Comparison of ENCODE assay signal across 24 cellular contexts in genomic region chr9:132041825-132042224, GRCh38. TPM values are rescaled to one million over a fixed set of nuclear protein-coding genes. Genes with fewer than 3 reads are reported as not detected.
DNase-seq lines count a peak whose midpoint lies in the region; ATAC-seq and TF ChIP-seq lines count a peak whose summit lies in the region.
"Had no signal": no experiment of that assay in that cellular context is flagged by ENCODE, and none has a peak within 500 bp of the region (broad histone marks: within the 10 kb centered on the region; RNA-seq: fewer than 3 reads in every experiment).

No MANE protein-coding gene starts in this region.

- TF ChIP-seq CTCF in mammary epithelial cell (conservative IDR thresholded peaks at IDR 0.05 in 1 of 2, IDR thresholded peaks at IDR 0.05 in 1 of 2; ENCODE audit: extremely low read depth in 1 of 2, insufficient read depth in 1 of 2, low read depth in 1 of 2, low read length in 2 of 2) (no peak), breast epithelium (IDR thresholded peaks at IDR 0.05) (no peak), fibroblast of lung (conservative IDR thresholded peaks at IDR 0.05 in 1 of 2, IDR thresholded peaks at IDR 0.05 in 1 of 2; ENCODE audit: low read depth in 1 of 2, low read length in 2 of 2) (no peak)

- intact Hi-C loops in mammary epithelial cell (cut with micrococcal nuclease) (no loop called here), breast epithelium (cut with DNase I; ENCODE audit: low total_unique reads) (no loop called here)

- peak overlapping the region; percentile 0 for H3K27ac ChIP-seq in mammary epithelial cell (ENCODE audit: insufficient read depth, low read depth, low read length)
- H3K27ac ChIP-seq in breast epithelium: no peak overlapping the region
- peak overlapping the region; percentile 71 for H3K27ac ChIP-seq in SJSA1
- H3K27ac ChIP-seq in fibroblast of lung (ENCODE audit: insufficient read depth, low read length): peak overlapping the region; percentile 80
- H3K27ac ChIP-seq: heart right ventricle, parathyroid adenoma, upper lobe of right lung had no signal

- no peak overlapping the region for H3K4me2 ChIP-seq in mammary epithelial cell (ENCODE audit: insufficient read depth, low read depth, low read length)
- no peak overlapping the region for H3K4me2 ChIP-seq in fibroblast of lung (ENCODE audit: extremely low read depth, insufficient read depth, low read length)

- H2AFZ ChIP-seq in mammary epithelial cell (ENCODE audit: low read depth, low read length) (no peak overlapping the region), fibroblast of lung (ENCODE audit: low read length) (no peak overlapping the region)
- H2AFZ ChIP-seq: parathyroid adenoma had no signal

- CTCF ChIA-PET in mammary epithelial cell (lab: Charles Lee; ENCODE audit: low non-redundant PET): no interaction called here

- no peak overlapping the region for H3K9ac ChIP-seq in mammary epithelial cell (ENCODE audit: insufficient read depth, low read length)
- H3K9ac ChIP-seq in fibroblast of lung (ENCODE audit: insufficient read depth, low read length): no peak overlapping the region
- H3K9ac ChIP-seq: BLaER1 treated with 17β-estradiol and CSF1 and Interleukin-3, amounts not matched to agents 10 nM and 100 nM; parathyroid adenoma had no signal

- H3K9me3 ChIP-seq in mammary epithelial cell (replicated peaks; ENCODE audit: insufficient read depth, low read length) (no peaks in the 10 kb centered on the region), breast epithelium (no peaks in the 10 kb centered on the region), SJSA1 (replicated peaks) (no peaks in the 10 kb centered on the region), fibroblast of lung (ENCODE audit: control insufficient read depth, insufficient read depth, low read depth, low read length) (no peaks in the 10 kb centered on the region)
- H3K9me3 ChIP-seq: BLaER1 treated with 17β-estradiol and CSF1 and Interleukin-3, amounts not matched to agents 10 nM and 100 nM; HAP-1; heart right ventricle; upper lobe of right lung had no signal

- H3K4me1 ChIP-seq in mammary epithelial cell (ENCODE audit: insufficient read depth, low read length) (peaks cover 20% of the 10 kb centered on the region), breast epithelium (no peaks in the 10 kb centered on the region), SJSA1 (replicated peaks) (peaks cover 43% of the 10 kb centered on the region), fibroblast of lung (ENCODE audit: control insufficient read depth, extremely low read depth, insufficient read depth, low read length) (peaks cover 27% of the 10 kb centered on the region)
- H3K4me1 ChIP-seq: parathyroid adenoma, upper lobe of right lung had no signal

- dilution Hi-C loops in mammary epithelial cell (cut with HindIII; ENCODE audit: low sequenced_read_pairs): no loop called here

- no peaks in the 10 kb centered on the region for H4K20me1 ChIP-seq in mammary epithelial cell (ENCODE audit: insufficient read depth, low read length)
- H4K20me1 ChIP-seq in fibroblast of lung (ENCODE audit: control insufficient read depth, extremely low read depth, insufficient read depth, low read length): no peaks in the 10 kb centered on the region

- no peak for ATAC-seq in GM19452 (IDR thresholded peaks at IDR 0.05; ENCODE audit: unreplicated experiment)
- ATAC-seq: heart right ventricle, upper lobe of right lung had no signal

- WGBS in mammary epithelial cell (ENCODE audit: low coverage, missing lambda C conversion rate): 100% methylated on average over 8 of the region's 8 CpGs

- H3K36me3 ChIP-seq in mammary epithelial cell (ENCODE audit: insufficient read depth, low read length) (no peaks in the 10 kb centered on the region), breast epithelium (no peaks in the 10 kb centered on the region), SJSA1 (peaks cover 4% of the 10 kb centered on the region), fibroblast of lung (ENCODE audit: control insufficient read depth, insufficient read depth, low read length) (no peaks in the 10 kb centered on the region)
- H3K36me3 ChIP-seq: HAP-1, upper lobe of right lung had no signal

- H3K4me3 ChIP-seq in mammary epithelial cell (replicated peaks in 1 of 3; ENCODE audit: insufficient read depth in 1 of 3, low read depth in 2 of 3, low read length in 3 of 3): no peak overlapping the region
- no peak overlapping the region for H3K4me3 ChIP-seq in breast epithelium
- H3K4me3 ChIP-seq in SJSA1: no peak overlapping the region
- H3K4me3 ChIP-seq in fibroblast of lung (replicated peaks in 1 of 4; ENCODE audit: control extremely low read depth in 1 of 4, insufficient read depth in 1 of 4, low read depth in 3 of 4, low read length in 4 of 4): no peak overlapping the region
- H3K4me3 ChIP-seq: BLaER1 treated with 17β-estradiol and CSF1 and Interleukin-3, amounts not matched to agents 10 nM and 100 nM; HAP-1; heart right ventricle; lung; upper lobe of right lung had no signal

- in situ Hi-C loops in mammary epithelial cell (cut with MboI; ENCODE audit: low sequenced_read_pairs in 2 of 2): no loop called here

- H3K27me3 ChIP-seq in mammary epithelial cell (ENCODE audit: insufficient read depth, low read length) (no peaks in the 10 kb centered on the region), breast epithelium (no peaks in the 10 kb centered on the region), SJSA1 (replicated peaks) (no peaks in the 10 kb centered on the region), fibroblast of lung (ENCODE audit: control insufficient read depth, insufficient read depth, low read length) (no peaks in the 10 kb centered on the region)
- H3K27me3 ChIP-seq: BLaER1 treated with 17β-estradiol and CSF1 and Interleukin-3, amounts not matched to agents 10 nM and 100 nM; heart right ventricle; upper lobe of right lung had no signal

- H3K79me2 ChIP-seq in mammary epithelial cell (ENCODE audit: insufficient read depth, low read length) (peaks cover 82% of the 10 kb centered on the region), fibroblast of lung (ENCODE audit: control insufficient read depth, insufficient read depth, low read length) (peaks cover 40% of the 10 kb centered on the region)

- TSS peak; percentile 77 for BruUV-seq in mammary epithelial cell (replicated peaks; lab: Mats Ljungman, UMichigan)

- no peak for TF ChIP-seq POLR2A in breast epithelium (IDR thresholded peaks at IDR 0.05)

- no peak for DNase-seq in mammary epithelial cell
- no peak for DNase-seq in breast epithelium (ENCODE audit: low spot score in 2 of 2)
- DNase-seq in SJSA1 (ENCODE audit: low read depth in 1 of 2, low spot score in 2 of 2): no peak
- DNase-seq in fibroblast of lung (ENCODE audit: low read depth in 2 of 2): no peak
- no peak for DNase-seq in stimulated activated CD4-positive, alpha-beta T cell treated with anti-CD3 and anti-CD28 coated beads, Interleukin-15, amount 100 ng/mL, for 24 hours
- DNase-seq in stimulated activated naive CD4-positive, alpha-beta T cell treated with Interleukin-2 at 50 U/mL for 16 hours (lab: John Stamatoyannopoulos, UW): no peak
- no peak for DNase-seq in cortex of kidney (lab: John Stamatoyannopoulos, UW)
- DNase-seq: activated B cell treated with CpG ODN at 0.5 μM for 24 hours; activated CD4-positive, alpha-beta memory T cell treated with anti-CD3 and anti-CD28 coated beads, Interleukin-2, amount 10 ng/mL, durations not matched to agents 7 days and 5 days; activated naive CD4-positive, alpha-beta T cell; activated T-cell treated with anti-CD3 and anti-CD28 coated beads, Interleukin-2, amount 50 U/mL, for 1 hour; anterior cingulate cortex; DMS153; heart right ventricle; NCI-H146; NCI-H345; SIG-M5; stimulated activated CD4-positive, alpha-beta T cell treated with anti-CD3 and anti-CD28 coated beads, Interleukin-2, amount 100 ng/mL, for 48 hours; upper lobe of right lung had no signal

RNA-seq across cellular contexts. Expression of gene MED27, which starts 37.8 kb away (rescaled TPM):
- total RNA-seq in mammary epithelial cell (10 to 100 TPM; 31.8 to 39.8 TPM), breast epithelium (10 to 100 TPM; 14.4 to 20.3 (median 15.8) TPM), fibroblast of lung (10.8 and 13.4 TPM in 2 replicates)
- polyA plus RNA-seq in mammary epithelial cell (62.6 TPM), fibroblast of lung (44.7 and 55.1 TPM in 2 replicates)
- polyA minus RNA-seq in mammary epithelial cell (51.8 TPM), fibroblast of lung (ENCODE audit: low replicate concordance) (25.8 and 28.4 TPM in 2 replicates)
- 30.6 and 33.1 TPM in 2 replicates for total RNA-seq in SJSA1 (2014; rRNA removed; shearing (Covaris generic))
- polyA plus RNA-seq in fibroblast of lung (2012): 31.7 and 41.5 TPM in 2 replicates

Comparison
In these comparisons a context has a peak if more than half of its experiments do, and no peak if none do; other contexts are left out.
1. H3K27ac ChIP-seq: peak in mammary epithelial cell (single experiment), SJSA1 (single experiment) and fibroblast of lung (single experiment); none in breast epithelium (0 of 2).